In genomic region chr12:65269603-65270002, GRCh38 we compare ENCODE assay signal across 22 cellular contexts. TPM values are rescaled to one million over a fixed set of nuclear protein-coding genes. Genes with fewer than 3 reads are reported as not detected.
DNase-seq lines count a peak whose midpoint lies in the region; TF ChIP-seq lines count a peak whose summit lies in the region.
"Had no signal": no experiment of that assay in that cellular context is flagged by ENCODE, and none has a peak within 500 bp of the region (broad histone marks: within the 10 kb centered on the region; RNA-seq: fewer than 3 reads in every experiment).

No MANE protein-coding gene starts in this region.

- no peaks in the 10 kb centered on the region for H3K27me3 ChIP-seq in mammary epithelial cell (ENCODE audit: insufficient read depth, low read length)
- H3K27me3 ChIP-seq in breast epithelium, result no peaks in the 10 kb centered on the region
- H3K27me3 ChIP-seq in brain microvascular endothelial cell (replicated peaks), result no peaks in the 10 kb centered on the region
- no peaks in the 10 kb centered on the region for H3K27me3 ChIP-seq in stomach
- H3K27me3 ChIP-seq: heart left ventricle had no signal

- no peaks in the 10 kb centered on the region for H3K79me2 ChIP-seq in mammary epithelial cell (ENCODE audit: insufficient read depth, low read length)

- H4K20me1 ChIP-seq in mammary epithelial cell (ENCODE audit: insufficient read depth, low read length), result no peaks in the 10 kb centered on the region

- intact Hi-C loops in mammary epithelial cell (cut with micrococcal nuclease) (no loop called here), breast epithelium (cut with DNase I; ENCODE audit: low total_unique reads) (no loop called here), stomach (cut with DNase I; ENCODE audit: low total_unique reads) (no loop called here), cardiac septum (cut with DNase I) (no loop called here)

- 93% methylated on average over 1 of the region's 1 CpG for WGBS in mammary epithelial cell (ENCODE audit: low coverage, missing lambda C conversion rate)
- WGBS in stomach, 5 donors, result 74 to 86% (median 81%) methylated on average over 1 of the region's 1 CpG

- in situ Hi-C loops in mammary epithelial cell (cut with MboI; ENCODE audit: low sequenced_read_pairs in 2 of 2), result no loop called here
- in situ Hi-C loops in brain microvascular endothelial cell (cut with HindIII; ENCODE audit: low pct_ligation_motif_present, low sequenced_read_pairs), result no loop called here

- no peak for TF ChIP-seq CTCF in mammary epithelial cell (conservative IDR thresholded peaks at IDR 0.05 in 1 of 2, IDR thresholded peaks at IDR 0.05 in 1 of 2; ENCODE audit: extremely low read depth in 1 of 2, insufficient read depth in 1 of 2, low read depth in 1 of 2, low read length in 2 of 2)
- TF ChIP-seq CTCF in breast epithelium (IDR thresholded peaks at IDR 0.05), result no peak
- no peak for TF ChIP-seq CTCF in brain microvascular endothelial cell (IDR thresholded peaks at IDR 0.05; ENCODE audit: low read depth, low read length, missing control alignments)
- TF ChIP-seq CTCF in fibroblast of pulmonary artery (IDR thresholded peaks at IDR 0.05; ENCODE audit: low read length, missing control alignments), result no peak
- TF ChIP-seq CTCF in stomach (IDR thresholded peaks at IDR 0.05), result no peak

- peak overlapping the region; percentile 33 for H2AFZ ChIP-seq in mammary epithelial cell (ENCODE audit: low read depth, low read length)

- dilution Hi-C loops in mammary epithelial cell (cut with HindIII; ENCODE audit: low sequenced_read_pairs), result no loop called here

- DNase-seq in mammary epithelial cell (no peak), breast epithelium (ENCODE audit: low spot score in 2 of 2) (no peak), brain microvascular endothelial cell (no peak), fibroblast of pulmonary artery (ENCODE audit: low read depth) (peak; percentile 36), stomach (no peak), H4 (ENCODE audit: low spot score) (no peak), cardiac septum (ENCODE audit: low spot score) (no peak)
- DNase-seq in activated T-cell treated with anti-CD3 and anti-CD28 coated beads, Interleukin-2, amount 50 U/mL, for 48 hours, result no peak
- DNase-seq: 8988T; anterior cingulate cortex; BE2C; DMS79; H9; heart left ventricle; KBM-7; naive thymus-derived CD8-positive, alpha-beta T cell; NCI-H1417 treated with DMSO at 0.1 percent for 48 hours; NCI-H446; Right ventricle myocardium superior; small intestine; stimulated activated CD4-positive, alpha-beta T cell treated with anti-CD3 and anti-CD28 coated beads, Interleukin-1b, Interleukin-23, amount 100 ng/mL, for 48 hours had no signal

- no peak overlapping the region for H3K9ac ChIP-seq in mammary epithelial cell (ENCODE audit: insufficient read depth, low read length)

- CTCF ChIA-PET in mammary epithelial cell (lab: Charles Lee; ENCODE audit: low non-redundant PET), result interaction anchor here (0.7 kb wide), 1 partner anchor 677 kb away, joined by 3 read pairs; no protein-coding TSS in a partner anchor

- H3K4me3 ChIP-seq in mammary epithelial cell (replicated peaks in 1 of 3; ENCODE audit: insufficient read depth in 1 of 3, low read depth in 2 of 3, low read length in 3 of 3), result no peak overlapping the region
- no peak overlapping the region for H3K4me3 ChIP-seq in breast epithelium
- H3K4me3 ChIP-seq in brain microvascular endothelial cell (ENCODE audit: low read depth, low read length), result no peak overlapping the region
- H3K4me3 ChIP-seq in fibroblast of pulmonary artery (replicated peaks; ENCODE audit: low read depth, low read length), result no peak overlapping the region
- H3K4me3 ChIP-seq in stomach, result no peak overlapping the region
- H3K4me3 ChIP-seq: heart left ventricle had no signal

- no peak overlapping the region for H3K27ac ChIP-seq in mammary epithelial cell (ENCODE audit: insufficient read depth, low read depth, low read length)
- no peak overlapping the region for H3K27ac ChIP-seq in breast epithelium
- peak overlapping the region; percentile 49 for H3K27ac ChIP-seq in brain microvascular endothelial cell
- no peak overlapping the region for H3K27ac ChIP-seq in stomach
- H3K27ac ChIP-seq: heart left ventricle had no signal

- H3K36me3 ChIP-seq in mammary epithelial cell (ENCODE audit: insufficient read depth, low read length), result no peaks in the 10 kb centered on the region
- no peaks in the 10 kb centered on the region for H3K36me3 ChIP-seq in breast epithelium
- no peaks in the 10 kb centered on the region for H3K36me3 ChIP-seq in brain microvascular endothelial cell (replicated peaks)
- H3K36me3 ChIP-seq in stomach, result no peaks in the 10 kb centered on the region
- H3K36me3 ChIP-seq: BE2C, heart left ventricle had no signal

- no peak overlapping the region for H3K4me2 ChIP-seq in mammary epithelial cell (ENCODE audit: insufficient read depth, low read depth, low read length)

- H3K4me1 ChIP-seq in mammary epithelial cell (ENCODE audit: insufficient read depth, low read length), result no peaks in the 10 kb centered on the region
- no peaks in the 10 kb centered on the region for H3K4me1 ChIP-seq in breast epithelium
- no peaks in the 10 kb centered on the region for H3K4me1 ChIP-seq in stomach
- H3K4me1 ChIP-seq: BE2C, heart left ventricle had no signal

- no peak for TF ChIP-seq POLR2A in breast epithelium (IDR thresholded peaks at IDR 0.05)
- TF ChIP-seq POLR2A in stomach (IDR thresholded peaks at IDR 0.05), result no peak

- H3K9me3 ChIP-seq in mammary epithelial cell (replicated peaks; ENCODE audit: insufficient read depth, low read length), result no peaks in the 10 kb centered on the region
- H3K9me3 ChIP-seq in breast epithelium, result no peaks in the 10 kb centered on the region
- no peaks in the 10 kb centered on the region for H3K9me3 ChIP-seq in stomach
- H3K9me3 ChIP-seq: BE2C, heart left ventricle had no signal

- BruUV-seq in mammary epithelial cell (replicated peaks; lab: Mats Ljungman, UMichigan), result no TSS peak

- no peak for TF ChIP-seq EP300 in stomach (IDR thresholded peaks at IDR 0.05)

RNA-seq across cellular contexts. Expression of gene MSRB3, which starts 8.9 kb away (rescaled TPM):
- total RNA-seq in mammary epithelial cell, result 10 to 100 TPM; 40.5 to 56.8 TPM
- polyA plus RNA-seq in mammary epithelial cell, result 9.9 TPM
- 3.2 TPM for polyA minus RNA-seq in mammary epithelial cell
- total RNA-seq in breast epithelium, result 10 to 100 TPM; 35.0 to 59.8 (median 51.8) TPM
- total RNA-seq in stomach, result 100 to 1,000 TPM in 1 of 5 donors, 10 to 100 TPM in 4; 10.7 to 142 (median 75.3) TPM
- polyA plus RNA-seq in stomach, result 10 to 100 TPM; 16.2 to 26.4 (median 17.9) TPM
- total RNA-seq in H4 (2014; rRNA removed; shearing (Covaris generic)), result 6.6 and 9.5 TPM in 2 replicates
- total RNA-seq in cardiac septum, result 166 TPM
- total RNA-seq: naive thymus-derived CD8-positive, alpha-beta T cell; OCI-LY7 had no signal
- polyA plus RNA-seq: naive thymus-derived CD8-positive, alpha-beta T cell had no signal
